In the genomic region with DNA sequence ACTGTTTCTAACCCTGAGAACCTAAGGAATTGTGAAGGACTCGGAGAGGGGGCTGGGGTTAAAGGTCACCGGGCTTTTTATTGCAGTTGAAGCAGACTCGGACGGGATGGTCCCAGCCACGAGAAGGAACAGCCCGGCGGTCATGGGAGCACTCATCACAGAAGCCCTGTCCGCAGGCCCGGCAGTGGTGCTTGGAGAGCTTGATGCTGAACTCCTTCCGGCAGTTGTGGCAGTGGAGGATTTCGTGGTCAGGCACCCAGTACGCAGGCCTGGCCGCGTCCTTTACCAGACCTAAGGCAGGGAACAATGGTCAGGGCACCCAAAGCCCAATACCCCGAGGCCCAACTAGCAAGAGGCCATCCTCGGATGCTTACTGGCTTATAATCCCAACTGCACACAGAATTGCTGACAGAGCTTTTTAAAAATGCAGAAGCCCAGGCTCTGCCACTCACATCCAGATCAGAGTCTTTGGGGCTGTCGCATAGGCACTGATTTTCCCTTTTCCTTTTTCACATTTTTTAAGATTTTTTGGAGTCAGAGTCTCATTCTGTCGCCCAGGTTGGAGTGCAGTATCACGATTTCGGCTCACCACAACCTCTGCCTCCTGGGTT, we compare ENCODE assay signal across 25 cellular contexts. TPM values are rescaled to one million over a fixed set of nuclear protein-coding genes. Genes with fewer than 3 reads are reported as not detected.
A peak's percentile ranks its signal among the peaks of the same experiment; 100 is the strongest.
DNase-seq lines count a peak whose midpoint lies in the region; ATAC-seq, FAIRE-seq and TF ChIP-seq lines count a peak whose summit lies in the region.
"Had no signal": no experiment of that assay in that cellular context is flagged by ENCODE, and none has a peak within 500 bp of the region (broad histone marks: within the 10 kb centered on the region; RNA-seq: fewer than 3 reads in every experiment).

No MANE protein-coding gene starts in this region.

- H3K4me3 ChIP-seq in HepG2 (replicated peaks in 1 of 3; ENCODE audit: insufficient read depth in 1 of 3, low read depth in 2 of 3, low read length in 3 of 3) = no peak overlapping the region
- H3K4me3 ChIP-seq in right lobe of liver = no peak overlapping the region
- H3K4me3 ChIP-seq in spleen = no peak overlapping the region
- H3K4me3 ChIP-seq: BLaER1 treated with 17β-estradiol and CSF1 and Interleukin-3, amounts not matched to agents 10 nM and 100 nM; GM12878; GM23338 had no signal

- TF ChIP-seq CTCF in HepG2 (CRISPR knock-in tag; IDR thresholded peaks at IDR 0.05) = no peak
- no peak for TF ChIP-seq CTCF in right lobe of liver (IDR thresholded peaks at IDR 0.05)
- TF ChIP-seq CTCF in spleen (IDR thresholded peaks at IDR 0.05 in 8 of 11, conservative IDR thresholded peaks at IDR 0.05 in 3 of 11) = no peak

- H3K9ac ChIP-seq in HepG2 (ENCODE audit: insufficient read depth, low read depth, low read length) = no peak overlapping the region
- H3K9ac ChIP-seq: BLaER1 treated with 17β-estradiol and CSF1 and Interleukin-3, amounts not matched to agents 10 nM and 100 nM had no signal

- TF ChIP-seq EP300 in HepG2 (IDR thresholded peaks at IDR 0.05; ENCODE audit: low read depth in 2 of 2, low read length in 2 of 2) (no peak), HepG2 (CRISPR knock-in tag; IDR thresholded peaks at IDR 0.05; ENCODE audit: borderline replicate concordance) (no peak)

- FAIRE-seq in HepG2 (lab: Jason Lieb, UNC) = no peak
- FAIRE-seq: A204.1, D721Med, GM12878, GM19239 had no signal

- H3K4me2 ChIP-seq in HepG2 (ENCODE audit: low read depth, low read length) = no peak overlapping the region
- H3K4me2 ChIP-seq: BLaER1 treated with 17β-estradiol and CSF1 and Interleukin-3, amounts not matched to agents 10 nM and 100 nM; GM23338 had no signal

- no peaks in the 10 kb centered on the region for H4K20me1 ChIP-seq in HepG2 (ENCODE audit: insufficient read depth, low read length)

- 96% methylated on average over 17 of the region's 20 CpGs for WGBS in HepG2 (ENCODE audit: low lambda C conversion rate)
- 98% methylated on average over 4 of the region's 20 CpGs for WGBS in right lobe of liver (ENCODE audit: insufficient coverage, low coverage, low lambda C conversion rate, missing lambda C conversion rate)
- 92 to 97% (median 94%) methylated on average over 16 to 20 of the region's 20 CpGs for WGBS in spleen, 5 donors

- BruUV-seq in HepG2 (replicated peaks; lab: Mats Ljungman, UMichigan) = no TSS peak

- no peak overlapping the region for H2AFZ ChIP-seq in HepG2 (ENCODE audit: low read length)
- H2AFZ ChIP-seq: GM23338 had no signal

- no peaks in the 10 kb centered on the region for H3K4me1 ChIP-seq in HepG2 (ENCODE audit: insufficient read depth, low read length)
- H3K4me1 ChIP-seq in right lobe of liver = no peaks in the 10 kb centered on the region
- H3K4me1 ChIP-seq in spleen = no peaks in the 10 kb centered on the region
- H3K4me1 ChIP-seq: BE2C had no signal

- H3K27me3 ChIP-seq in HepG2 (ENCODE audit: control insufficient read depth in 1 of 2, insufficient read depth in 2 of 2, low read length in 2 of 2) (no peaks in the 10 kb centered on the region), right lobe of liver (no peaks in the 10 kb centered on the region), spleen (replicated peaks in 1 of 7) (no peaks in the 10 kb centered on the region)
- H3K27me3 ChIP-seq: BE2C; BLaER1 treated with 17β-estradiol and CSF1 and Interleukin-3, amounts not matched to agents 10 nM and 100 nM had no signal

- H3K9me3 ChIP-seq in HepG2 (ENCODE audit: low read length) = no peaks in the 10 kb centered on the region
- no peaks in the 10 kb centered on the region for H3K9me3 ChIP-seq in right lobe of liver
- no peaks in the 10 kb centered on the region for H3K9me3 ChIP-seq in spleen
- H3K9me3 ChIP-seq: BE2C; BLaER1 treated with 17β-estradiol and CSF1 and Interleukin-3, amounts not matched to agents 10 nM and 100 nM had no signal

- H3K36me3 ChIP-seq in HepG2 (replicated peaks in 1 of 2; ENCODE audit: control insufficient read depth in 1 of 2, insufficient read depth in 2 of 2, low read length in 2 of 2) = peaks cover 4 to 23% of the 10 kb centered on the region in 2 experiments; a peak in 3 of 5 replicates
- H3K36me3 ChIP-seq in right lobe of liver = peaks cover 0 to 61% (median 31%) of the 10 kb centered on the region in 4 donors
- peaks cover 0 to 95% (median 69%) of the 10 kb centered on the region in 6 donors for H3K36me3 ChIP-seq in spleen
- H3K36me3 ChIP-seq: BE2C had no signal

- in situ Hi-C loops in HepG2 (cut with HindIII; ENCODE audit: extremely low pct_ligation_motif_present, low pct_unique_long_range_greater_than_20kb) = no loop called here

- TF ChIP-seq POLR2A in HepG2 (IDR thresholded peaks at IDR 0.05; ENCODE audit: insufficient read depth in 1 of 2, low read depth in 2 of 2, low read length in 2 of 2) = no peak
- TF ChIP-seq POLR2A in right lobe of liver (IDR thresholded peaks at IDR 0.05) = no peak
- TF ChIP-seq POLR2A in spleen (IDR thresholded peaks at IDR 0.05) = no peak

- H3K27ac ChIP-seq in HepG2 (ENCODE audit: extremely low read length, insufficient read depth, low read length) (no peak overlapping the region), right lobe of liver (no peak overlapping the region), spleen (no peak overlapping the region)
- H3K27ac ChIP-seq: 22Rv1; BLaER1 treated with 17β-estradiol and CSF1 and Interleukin-3, amounts not matched to agents 10 nM and 100 nM had no signal

- intact Hi-C loops in HepG2 (cut with micrococcal nuclease; ENCODE audit: unreplicated experiment) = no loop called here
- intact Hi-C loops in right lobe of liver (cut with DNase I) = no loop called here
- intact Hi-C loops in spleen (cut with DNase I; ENCODE audit: low total_unique reads) = no loop called here

- DNase-seq in HepG2 (ENCODE audit: low spot score) (no peak), right lobe of liver (no peak), spleen (peak; percentile 59), SHP77 (lab: John Stamatoyannopoulos, UW) (no peak)
- DNase-seq: ACHN; AML-193; BE2C; CD4-positive, alpha-beta T cell; CD8-positive, alpha-beta memory T cell; DMS 273 treated with DMSO at 0.1 percent for 48 hours; DMS79; EL; GDM1; H9 had no signal

- ATAC-seq in HepG2 (no peak), right lobe of liver (no peak), esophagus mucosa (peak; percentile 9), HG03460 (IDR thresholded peaks at IDR 0.05; ENCODE audit: unreplicated experiment) (no peak), HG02623 (IDR thresholded peaks at IDR 0.05; ENCODE audit: unreplicated experiment) (no peak)
- ATAC-seq: GM12878, GM23338, HCT116 had no signal

- TF ChIP-seq RAD21 in HepG2 (CRISPR knock-in tag; IDR thresholded peaks at IDR 0.05) = no peak

- CTCF ChIA-PET in HepG2 (lab: Yijun Ruan, JAX; ENCODE audit: low intra/inter-chr PET ratio, low total read pairs) = no interaction called here

- no peaks in the 10 kb centered on the region for H3K79me2 ChIP-seq in HepG2 (ENCODE audit: insufficient read depth, low read length)

- POLR2A ChIA-PET in HepG2 (lab: Yijun Ruan, JAX) = no interaction called here

RNA-seq across cellular contexts. Expression of a gene that starts 44.7 kb away (rescaled TPM):
- total RNA-seq in HepG2 (2016; rRNA removed; fragmentation: Illumina TruSeq; extraction: Trizol) (17.3 and 18.8 TPM in 2 replicates), right lobe of liver (10 to 100 TPM in 4 of 6 experiments, 1 to 10 TPM in 2; 5.8 to 13.6 (median 10.5) TPM), esophagus mucosa (9.6 TPM), spleen (10 to 100 TPM; 10.3 to 25.0 (median 14.1) TPM)
- total RNA-seq in HepG2 (2016; cell fraction: cytosol; rRNA removed; fragmentation: Illumina TruSeq; extraction: Trizol; ENCODE audit: low read depth) = 3.9 and 4.3 TPM in 2 replicates
- total RNA-seq in HepG2 (2016; cell fraction: insoluble cytoplasmic fraction; rRNA removed; fragmentation: Illumina TruSeq; extraction: Trizol) = 19.7 and 20.3 TPM in 2 replicates
- 5.0 and 5.4 TPM in 2 replicates for total RNA-seq in HepG2 (2016; cell fraction: membrane; rRNA removed; fragmentation: Illumina TruSeq; extraction: Trizol)
- total RNA-seq in HepG2 (2016; cell fraction: nucleus; rRNA removed; fragmentation: Illumina TruSeq; extraction: Trizol) = 20.4 and 27.6 TPM in 2 replicates
- polyA plus RNA-seq in HepG2 (2011; rRNA removed) (21.1 and 25.6 TPM in 2 replicates), spleen (10 to 100 TPM in 1 of 3 donors, 1 to 10 TPM in 2; 7.7 to 10.6 (median 7.8) TPM)
- 15.1 and 22.4 TPM in 2 replicates for polyA plus RNA-seq in HepG2 (2011; cell fraction: cytosol; rRNA removed)
- 71.7 and 82.4 TPM in 2 replicates for polyA plus RNA-seq in HepG2 (2011; cell fraction: nucleus; rRNA removed)
- polyA plus RNA-seq in HepG2 (2012) = 16.5 and 19.5 TPM in 2 replicates
- polyA plus RNA-seq in HepG2 (2016; cell fraction: cytosol; fragmentation: Illumina TruSeq; extraction: Trizol; ENCODE audit: low read depth) = 1.7 and 2.2 TPM in 2 replicates
- polyA plus RNA-seq in HepG2 (2016; cell fraction: insoluble cytoplasmic fraction; fragmentation: Illumina TruSeq; extraction: Trizol; ENCODE audit: low read depth) = 18.3 and 21.3 TPM in 2 replicates
- polyA plus RNA-seq in HepG2 (2016; cell fraction: membrane; fragmentation: Illumina TruSeq; extraction: Trizol; ENCODE audit: low read depth) = 3.5 and 3.9 TPM in 2 replicates
- 26.1 and 30.0 TPM in 2 replicates for polyA plus RNA-seq in HepG2 (2016; cell fraction: nucleus; fragmentation: Illumina TruSeq; extraction: Trizol; ENCODE audit: insufficient read depth, low read depth)
- polyA minus RNA-seq in HepG2 (2011; rRNA and poly(A)+ RNA removed; ENCODE audit: low replicate concordance) = 21.6 and 30.7 TPM in 2 replicates
- 6.5 and 8.3 TPM in 2 replicates for polyA minus RNA-seq in HepG2 (2011; cell fraction: cytosol; rRNA and poly(A)+ RNA removed)
- 54.1 and 63.2 TPM in 2 replicates for polyA minus RNA-seq in HepG2 (2011; cell fraction: nucleus; rRNA and poly(A)+ RNA removed)

RNA-seq across cellular contexts. Expression of a gene that starts 56.0 kb away (rescaled TPM):
- 2.6 and 2.8 TPM in 2 replicates for total RNA-seq in HepG2 (2016; rRNA removed; fragmentation: Illumina TruSeq; extraction: Trizol)
- total RNA-seq in HepG2 (2016; cell fraction: cytosol; rRNA removed; fragmentation: Illumina TruSeq; extraction: Trizol; ENCODE audit: low read depth) = 0.61 and 0.62 TPM in 2 replicates
- 2.6 and 2.8 TPM in 2 replicates for total RNA-seq in HepG2 (2016; cell fraction: insoluble cytoplasmic fraction; rRNA removed; fragmentation: Illumina TruSeq; extraction: Trizol)
- 1.2 and 1.4 TPM in 2 replicates for total RNA-seq in HepG2 (2016; cell fraction: membrane; rRNA removed; fragmentation: Illumina TruSeq; extraction: Trizol)
- 4.6 and 4.8 TPM in 2 replicates for total RNA-seq in HepG2 (2016; cell fraction: nucleus; rRNA removed; fragmentation: Illumina TruSeq; extraction: Trizol)
- polyA plus RNA-seq in HepG2 (2011; rRNA removed) = 5.3 and 6.9 TPM in 2 replicates
- 4.5 and 5.2 TPM in 2 replicates for polyA plus RNA-seq in HepG2 (2011; cell fraction: cytosol; rRNA removed)
- 15.0 and 17.4 TPM in 2 replicates for polyA plus RNA-seq in HepG2 (2011; cell fraction: nucleus; rRNA removed)
- polyA plus RNA-seq in HepG2 (2012) = 4.2 and 5.0 TPM in 2 replicates
- polyA plus RNA-seq in HepG2 (2016; cell fraction: cytosol; fragmentation: Illumina TruSeq; extraction: Trizol; ENCODE audit: low read depth) = 0.15 and 0.18 TPM in 2 replicates
- polyA plus RNA-seq in HepG2 (2016; cell fraction: insoluble cytoplasmic fraction; fragmentation: Illumina TruSeq; extraction: Trizol; ENCODE audit: low read depth) = 2.5 and 3.2 TPM in 2 replicates
- 0.39 and 0.42 TPM in 2 replicates for polyA plus RNA-seq in HepG2 (2016; cell fraction: membrane; fragmentation: Illumina TruSeq; extraction: Trizol; ENCODE audit: low read depth)
- polyA plus RNA-seq in HepG2 (2016; cell fraction: nucleus; fragmentation: Illumina TruSeq; extraction: Trizol; ENCODE audit: insufficient read depth, low read depth) = 5.1 and 5.4 TPM in 2 replicates
- 8.5 and 13.2 TPM in 2 replicates for polyA minus RNA-seq in HepG2 (2011; rRNA and poly(A)+ RNA removed; ENCODE audit: low replicate concordance)
- polyA minus RNA-seq in HepG2 (2011; cell fraction: cytosol; rRNA and poly(A)+ RNA removed) = 3.7 and 4.6 TPM in 2 replicates
- 14.8 and 17.7 TPM in 2 replicates for polyA minus RNA-seq in HepG2 (2011; cell fraction: nucleus; rRNA and poly(A)+ RNA removed)
- total RNA-seq in right lobe of liver = 10 to 100 TPM in 5 of 6 experiments, 1 to 10 TPM in 1; 9.9 to 14.3 (median 11.4) TPM
- total RNA-seq in esophagus mucosa = 10.7 TPM
- 10 to 100 TPM; 17.9 to 23.3 (median 20.4) TPM for total RNA-seq in spleen
- polyA plus RNA-seq in spleen = 1 to 10 TPM; 2.8 to 5.5 (median 3.1) TPM
